Comparison of ENCODE assay signal across 20 cellular contexts in genomic region chr2:238821391-238821790, GRCh38. TPM values are rescaled to one million over a fixed set of nuclear protein-coding genes. Genes with fewer than 3 reads are reported as not detected.
DNase-seq lines count a peak whose midpoint lies in the region; ATAC-seq, FAIRE-seq and TF ChIP-seq lines count a peak whose summit lies in the region.
"Had no signal": no experiment of that assay in that cellular context is flagged by ENCODE, and none has a peak within 500 bp of the region (broad histone marks: within the 10 kb centered on the region; RNA-seq: fewer than 3 reads in every experiment).

No MANE protein-coding gene starts in this region.

- peaks cover 32% of the 10 kb centered on the region for H3K27me3 ChIP-seq in foreskin keratinocyte

- no peak overlapping the region for H3K27ac ChIP-seq in foreskin keratinocyte
- H3K27ac ChIP-seq: 22Rv1, skin epidermis had no signal

- H3K4me1 ChIP-seq in foreskin keratinocyte = no peaks in the 10 kb centered on the region

- DNase-seq in NCI-H1417 (lab: John Stamatoyannopoulos, UW) (peak in 2 of 3 experiments; percentile 6 to 51), NCI-H1417 treated with DMSO at 0.1 percent for 48 hours (lab: John Stamatoyannopoulos, UW) (no peak), foreskin keratinocyte (peak; percentile 49 to 51), urothelium cell line (ENCODE audit: low spot score) (peak; percentile 18), MV-4-11 (lab: John Stamatoyannopoulos, UW) (no peak), glomerular visceral epithelial cell (ENCODE audit: extremely low spot score) (no peak)
- no peak for DNase-seq in activated effector memory CD4-positive, alpha-beta T cell treated with Interleukin-2 at 50 U/mL for 16 hours
- DNase-seq: CD4-positive, alpha-beta T cell; DND-41; foreskin melanocyte; MM.1S; NCI-H2107; NCI-H82; RPMI8226 had no signal

- no peak for TF ChIP-seq CTCF in foreskin keratinocyte (conservative IDR thresholded peaks at IDR 0.05)

- FAIRE-seq in urothelium cell line (lab: Jason Lieb, UNC) = no peak
- FAIRE-seq: GM12878, H54 had no signal

- peak; percentile 47; the same call in 1 of the 3 replicates for ATAC-seq in SK-N-SH treated with all-trans-retinoic acid at 6 μM for 48 hours
- peak; percentile 20 for ATAC-seq in foreskin keratinocyte
- ATAC-seq: GM12878 had no signal

TF ChIP-seq in SK-N-SH treated with all-trans-retinoic acid at 6 μM for 48 hours, 23 proteins besides CTCF, POLR2A, EP300 and RAD21:
- TF ChIP-seq RARB (CRISPR knock-in tag; IDR thresholded peaks at IDR 0.05) (no peak), ZNF8 (CRISPR knock-in tag; IDR thresholded peaks at IDR 0.05) (no peak), PPARA (CRISPR knock-in tag; IDR thresholded peaks at IDR 0.05; ENCODE audit: borderline replicate concordance) (no peak), GLIS3 (CRISPR knock-in tag; IDR thresholded peaks at IDR 0.05) (no peak), SNAI2 (CRISPR knock-in tag; IDR thresholded peaks at IDR 0.05) (no peak), CSRNP3 (CRISPR knock-in tag; IDR thresholded peaks at IDR 0.05) (no peak), ARNTL (CRISPR knock-in tag; IDR thresholded peaks at IDR 0.05; ENCODE audit: borderline replicate concordance, low read depth) (no peak), ZNF565 (CRISPR knock-in tag; conservative IDR thresholded peaks at IDR 0.05; ENCODE audit: low read depth) (no peak), OSR1 (CRISPR knock-in tag; IDR thresholded peaks at IDR 0.05) (no peak), TCF4 (CRISPR knock-in tag; IDR thresholded peaks at IDR 0.05; ENCODE audit: borderline replicate concordance) (no peak), ESRRG (CRISPR knock-in tag; IDR thresholded peaks at IDR 0.05) (no peak), ZC3H10 (CRISPR knock-in tag; IDR thresholded peaks at IDR 0.05) (no peak), ZFP30 (CRISPR knock-in tag; IDR thresholded peaks at IDR 0.05) (no peak), ZNF70 (CRISPR knock-in tag; IDR thresholded peaks at IDR 0.05) (no peak), ISL1 (CRISPR knock-in tag; IDR thresholded peaks at IDR 0.05) (no peak), CSDC2 (CRISPR knock-in tag; IDR thresholded peaks at IDR 0.05) (no peak)
- TF ChIP-seq, protein P1, sequence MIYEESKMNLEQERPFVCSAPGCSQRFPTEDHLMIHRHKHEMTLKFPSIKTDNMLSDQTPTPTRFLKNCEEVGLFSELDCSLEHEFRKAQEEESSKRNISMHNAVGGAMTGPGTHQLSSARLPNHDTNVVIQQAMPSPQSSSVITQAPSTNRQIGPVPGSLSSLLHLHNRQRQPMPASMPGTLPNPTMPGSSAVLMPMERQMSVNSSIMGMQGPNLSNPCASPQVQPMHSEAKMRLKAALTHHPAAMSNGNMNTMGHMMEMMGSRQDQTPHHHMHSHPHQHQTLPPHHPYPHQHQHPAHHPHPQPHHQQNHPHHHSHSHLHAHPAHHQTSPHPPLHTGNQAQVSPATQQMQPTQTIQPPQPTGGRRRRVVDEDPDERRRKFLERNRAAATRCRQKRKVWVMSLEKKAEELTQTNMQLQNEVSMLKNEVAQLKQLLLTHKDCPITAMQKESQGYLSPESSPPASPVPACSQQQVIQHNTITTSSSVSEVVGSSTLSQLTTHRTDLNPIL (CRISPR knock-in tag; IDR thresholded peaks at IDR 0.05; ENCODE audit: low read depth) = no peak
- TF ChIP-seq, protein P2, sequence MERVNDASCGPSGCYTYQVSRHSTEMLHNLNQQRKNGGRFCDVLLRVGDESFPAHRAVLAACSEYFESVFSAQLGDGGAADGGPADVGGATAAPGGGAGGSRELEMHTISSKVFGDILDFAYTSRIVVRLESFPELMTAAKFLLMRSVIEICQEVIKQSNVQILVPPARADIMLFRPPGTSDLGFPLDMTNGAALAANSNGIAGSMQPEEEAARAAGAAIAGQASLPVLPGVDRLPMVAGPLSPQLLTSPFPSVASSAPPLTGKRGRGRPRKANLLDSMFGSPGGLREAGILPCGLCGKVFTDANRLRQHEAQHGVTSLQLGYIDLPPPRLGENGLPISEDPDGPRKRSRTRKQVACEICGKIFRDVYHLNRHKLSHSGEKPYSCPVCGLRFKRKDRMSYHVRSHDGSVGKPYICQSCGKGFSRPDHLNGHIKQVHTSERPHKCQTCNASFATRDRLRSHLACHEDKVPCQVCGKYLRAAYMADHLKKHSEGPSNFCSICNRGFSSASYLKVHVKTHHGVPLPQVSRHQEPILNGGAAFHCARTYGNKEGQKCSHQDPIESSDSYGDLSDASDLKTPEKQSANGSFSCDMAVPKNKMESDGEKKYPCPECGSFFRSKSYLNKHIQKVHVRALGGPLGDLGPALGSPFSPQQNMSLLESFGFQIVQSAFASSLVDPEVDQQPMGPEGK (CRISPR knock-in tag; IDR thresholded peaks at IDR 0.05; ENCODE audit: borderline replicate concordance) = no peak
TF ChIP-seq in SK-N-SH treated with all-trans-retinoic acid at 6 μM for 48 hours: peak in this region for 0.

RNA-seq across cellular contexts. Expression of gene TWIST2, which starts 26.5 kb away (rescaled TPM):
- 24.1 and 27.8 TPM in 2 replicates for total RNA-seq in foreskin keratinocyte
- polyA plus RNA-seq in foreskin keratinocyte = 32.5 and 34.4 TPM in 2 replicates
- total RNA-seq: CD4-positive, alpha-beta T cell; GM12878; T-helper 1 cell treated with Interleukin-12 subunit alpha and Interleukin-12 subunit beta and Interleukin-4 antibody, amounts not matched to agents 30 ng/mL and 1 ng/mL, for 36 hours had no signal
- polyA plus RNA-seq: GM12878 had no signal

Comparison
In these comparisons a context has a peak if more than half of its experiments do, and no peak if none do; other contexts are left out.
1. DNase-seq: peak in NCI-H1417 (2 of 3), foreskin keratinocyte (2 of 2) and urothelium cell line (single experiment); none in NCI-H1417 treated with DMSO at 0.1 percent for 48 hours (single experiment), MV-4-11 (single experiment), glomerular visceral epithelial cell (single experiment) and activated effector memory CD4-positive, alpha-beta T cell treated with Interleukin-2 at 50 U/mL for 16 hours (single experiment).